ENCODE assay signal across 1 cellular context in the genomic region with DNA sequence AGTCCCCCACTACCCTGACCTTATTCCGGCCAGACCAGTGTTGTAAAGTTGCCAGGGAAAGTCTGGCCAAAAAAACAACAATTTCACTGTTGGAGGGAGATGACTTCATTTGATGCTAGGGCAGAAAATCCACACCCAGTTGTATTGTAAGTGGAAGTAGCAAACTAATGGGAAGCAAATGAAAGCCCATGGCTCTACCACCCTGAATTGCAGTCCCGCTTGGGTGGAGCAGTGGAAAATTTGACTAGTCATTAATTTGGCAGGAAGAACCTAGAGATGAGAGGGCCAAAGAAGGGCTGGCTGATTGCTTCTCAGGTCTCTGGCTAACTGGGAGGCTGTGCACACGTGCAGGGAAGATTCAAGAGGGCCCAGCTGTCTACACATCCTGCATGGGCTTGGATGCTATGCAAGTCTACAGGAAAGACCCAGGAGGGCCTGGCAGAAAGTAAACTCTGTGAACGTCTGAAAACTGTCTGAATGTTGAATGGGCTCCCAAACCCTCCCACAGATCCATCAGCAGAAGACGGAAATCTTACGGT.
TF ChIP-seq lines count a peak whose summit lies in the region.

No MANE protein-coding gene starts in this region.

TF ChIP-seq in GM23338, 12 proteins besides CTCF, POLR2A, EP300 and RAD21 (continued from another document):
- TF ChIP-seq ZNF462 (CRISPR knock-in tag; IDR thresholded peaks at IDR 0.05) (no peak), STAT1 (IDR thresholded peaks at IDR 0.05; ENCODE audit: unreplicated experiment) (no peak), EZH2 (IDR thresholded peaks at IDR 0.05; ENCODE audit: low read depth, unreplicated experiment) (no peak), ZNF114 (CRISPR knock-in tag; IDR thresholded peaks at IDR 0.05) (no peak), JUNB (IDR thresholded peaks at IDR 0.05; ENCODE audit: unreplicated experiment) (no peak), NANOG (IDR thresholded peaks at IDR 0.05; ENCODE audit: borderline replicate concordance) (no peak)
- TF ChIP-seq, protein P1, sequence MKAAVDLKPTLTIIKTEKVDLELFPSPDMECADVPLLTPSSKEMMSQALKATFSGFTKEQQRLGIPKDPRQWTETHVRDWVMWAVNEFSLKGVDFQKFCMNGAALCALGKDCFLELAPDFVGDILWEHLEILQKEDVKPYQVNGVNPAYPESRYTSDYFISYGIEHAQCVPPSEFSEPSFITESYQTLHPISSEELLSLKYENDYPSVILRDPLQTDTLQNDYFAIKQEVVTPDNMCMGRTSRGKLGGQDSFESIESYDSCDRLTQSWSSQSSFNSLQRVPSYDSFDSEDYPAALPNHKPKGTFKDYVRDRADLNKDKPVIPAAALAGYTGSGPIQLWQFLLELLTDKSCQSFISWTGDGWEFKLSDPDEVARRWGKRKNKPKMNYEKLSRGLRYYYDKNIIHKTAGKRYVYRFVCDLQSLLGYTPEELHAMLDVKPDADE (IDR thresholded peaks at IDR 0.05), result no peak
- TF ChIP-seq, protein P2, sequence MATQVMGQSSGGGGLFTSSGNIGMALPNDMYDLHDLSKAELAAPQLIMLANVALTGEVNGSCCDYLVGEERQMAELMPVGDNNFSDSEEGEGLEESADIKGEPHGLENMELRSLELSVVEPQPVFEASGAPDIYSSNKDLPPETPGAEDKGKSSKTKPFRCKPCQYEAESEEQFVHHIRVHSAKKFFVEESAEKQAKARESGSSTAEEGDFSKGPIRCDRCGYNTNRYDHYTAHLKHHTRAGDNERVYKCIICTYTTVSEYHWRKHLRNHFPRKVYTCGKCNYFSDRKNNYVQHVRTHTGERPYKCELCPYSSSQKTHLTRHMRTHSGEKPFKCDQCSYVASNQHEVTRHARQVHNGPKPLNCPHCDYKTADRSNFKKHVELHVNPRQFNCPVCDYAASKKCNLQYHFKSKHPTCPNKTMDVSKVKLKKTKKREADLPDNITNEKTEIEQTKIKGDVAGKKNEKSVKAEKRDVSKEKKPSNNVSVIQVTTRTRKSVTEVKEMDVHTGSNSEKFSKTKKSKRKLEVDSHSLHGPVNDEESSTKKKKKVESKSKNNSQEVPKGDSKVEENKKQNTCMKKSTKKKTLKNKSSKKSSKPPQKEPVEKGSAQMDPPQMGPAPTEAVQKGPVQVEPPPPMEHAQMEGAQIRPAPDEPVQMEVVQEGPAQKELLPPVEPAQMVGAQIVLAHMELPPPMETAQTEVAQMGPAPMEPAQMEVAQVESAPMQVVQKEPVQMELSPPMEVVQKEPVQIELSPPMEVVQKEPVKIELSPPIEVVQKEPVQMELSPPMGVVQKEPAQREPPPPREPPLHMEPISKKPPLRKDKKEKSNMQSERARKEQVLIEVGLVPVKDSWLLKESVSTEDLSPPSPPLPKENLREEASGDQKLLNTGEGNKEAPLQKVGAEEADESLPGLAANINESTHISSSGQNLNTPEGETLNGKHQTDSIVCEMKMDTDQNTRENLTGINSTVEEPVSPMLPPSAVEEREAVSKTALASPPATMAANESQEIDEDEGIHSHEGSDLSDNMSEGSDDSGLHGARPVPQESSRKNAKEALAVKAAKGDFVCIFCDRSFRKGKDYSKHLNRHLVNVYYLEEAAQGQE (IDR thresholded peaks at IDR 0.05; ENCODE audit: unreplicated experiment), result no peak
